ENCODE assay signal across 8 cellular contexts in genomic region chr4:1872918-1873269, GRCh38. TPM values are rescaled to one million over a fixed set of nuclear protein-coding genes. Genes with fewer than 3 reads are reported as not detected.
DNase-seq lines count a peak whose midpoint lies in the region; ATAC-seq and TF ChIP-seq lines count a peak whose summit lies in the region.

No MANE protein-coding gene starts in this region.

- H3K27ac Mint-ChIP-seq in activated CD4-positive, alpha-beta memory T cell treated with anti-CD3 and anti-CD28 coated beads for 36 hours, result peak overlapping the region; percentile 95

- H3K36me3 ChIP-seq in GM23248 (ENCODE audit: low read depth) (no peaks in the 10 kb centered on the region), iPS-18a (ENCODE audit: control insufficient read depth, low read depth, low read length) (no peaks in the 10 kb centered on the region)

- no peaks in the 10 kb centered on the region for H3K9me3 Mint-ChIP-seq in activated CD4-positive, alpha-beta memory T cell treated with anti-CD3 and anti-CD28 coated beads for 36 hours

- H3K4me1 Mint-ChIP-seq in activated CD4-positive, alpha-beta memory T cell treated with anti-CD3 and anti-CD28 coated beads for 36 hours (ENCODE audit: low read depth), result peaks cover 36% of the 10 kb centered on the region

- peak; percentile 43 for DNase-seq in AG04450 (ENCODE audit: low read depth, low spot score)
- DNase-seq in GM23248, result peak; percentile 87
- peak; percentile 67 for DNase-seq in activated CD4-positive, alpha-beta memory T cell treated with anti-CD3 and anti-CD28 coated beads for 36 hours
- no peak for DNase-seq in UCSD-AML1 (lab: John Stamatoyannopoulos, UW; ENCODE audit: unreplicated experiment)

- H3K27me3 Mint-ChIP-seq in activated CD4-positive, alpha-beta memory T cell treated with anti-CD3 and anti-CD28 coated beads for 36 hours, result no peaks in the 10 kb centered on the region

- H2AFZ ChIP-seq in GM23248, result peak overlapping the region; percentile 71

- H3K9me2 ChIP-seq in GM23248 (ENCODE audit: insufficient read depth), result no peaks in the 10 kb centered on the region

- no peaks in the 10 kb centered on the region for H3K9me3 ChIP-seq in AG04450 (ENCODE audit: control insufficient read depth, insufficient read depth, low read length)
- no peaks in the 10 kb centered on the region for H3K9me3 ChIP-seq in GM23248 (ENCODE audit: low read depth)
- H3K9me3 ChIP-seq in iPS-18a (ENCODE audit: control insufficient read depth, low read depth, low read length), result no peaks in the 10 kb centered on the region

- in situ Hi-C loops in GM23248 (cut with MboI), result no loop called here

- H3K79me2 ChIP-seq in GM23248 (ENCODE audit: insufficient read depth), result peaks cover 58% of the 10 kb centered on the region

- H3K36me3 Mint-ChIP-seq in activated CD4-positive, alpha-beta memory T cell treated with anti-CD3 and anti-CD28 coated beads for 36 hours, result peaks cover 14% of the 10 kb centered on the region

- CTCF ChIA-PET in AG04450 (lab: Charles Lee), result no interaction called here
- CTCF ChIA-PET in activated CD4-positive, alpha-beta memory T cell treated with anti-CD3 and anti-CD28 coated beads for 36 hours (lab: Charles Lee), result interaction anchor here (0.6 to 2.5 kb wide), 4 partner anchors 16 to 807 kb away, joined by 3 to 22 read pairs (median 6); no protein-coding TSS in a partner anchor

- 0 to 2% methylated on average over 2 of the region's 2 CpGs for WGBS in GM23248 (ENCODE audit: low coverage in 1 of 2, low lambda C conversion rate in 2 of 2, missing lambda C conversion rate in 2 of 2), 2 experiments

- POLR2A ChIA-PET in AG04450 (lab: Yijun Ruan, JAX), result interaction anchor here (0.6 to 1.1 kb wide), 6 partner anchors 8 to 149 kb away, joined by 3 to 6 read pairs (median 4); no protein-coding TSS in a partner anchor
- POLR2A ChIA-PET in activated CD4-positive, alpha-beta memory T cell treated with anti-CD3 and anti-CD28 coated beads for 36 hours (lab: Charles Lee), result interaction anchor here (0.6 to 2.0 kb wide), 3 partner anchors 16 to 155 kb away, joined by 3 to 16 read pairs (median 8); partner anchors contain the start of gene LETM1

- intact Hi-C loops in activated CD4-positive, alpha-beta memory T cell treated with anti-CD3 and anti-CD28 coated beads for 36 hours (cut with micrococcal nuclease), result loop anchor here (1.0 to 5.0 kb wide), 3 partner anchors 26 to 369 kb away; partner anchors contain the start of genes HAUS3, NELFA and POLN

- no peak for ATAC-seq in GM19023 (IDR thresholded peaks at IDR 0.05; ENCODE audit: unreplicated experiment)
- no peak for ATAC-seq in GM18498 (IDR thresholded peaks at IDR 0.05; ENCODE audit: unreplicated experiment)
- ATAC-seq in GM21423 (IDR thresholded peaks at IDR 0.05; ENCODE audit: unreplicated experiment), result no peak

- H3K4me3 ChIP-seq in AG04450 (ENCODE audit: low read depth, low read length) (peak overlapping the region; percentile 76), GM23248 (peak overlapping the region; percentile 85), iPS-18a (ENCODE audit: low read length) (peak overlapping the region; percentile 93)

- H3K9ac ChIP-seq in GM23248 (peak overlapping the region; percentile 91), iPS-18a (ENCODE audit: low read length) (no peak overlapping the region)

- H3F3A ChIP-seq in GM23248 (ENCODE audit: insufficient read depth), result peaks cover 25% of the 10 kb centered on the region

- H3K4me3 Mint-ChIP-seq in activated CD4-positive, alpha-beta memory T cell treated with anti-CD3 and anti-CD28 coated beads for 36 hours, result peak overlapping the region; percentile 89

- peak overlapping the region; percentile 98 for H3K4me2 ChIP-seq in GM23248 (ENCODE audit: unreplicated experiment)

- TF ChIP-seq CTCF in AG04450 (IDR thresholded peaks at IDR 0.05; ENCODE audit: low read depth, low read length), result no peak

- H3K4me1 ChIP-seq in GM23248 (ENCODE audit: insufficient read depth) (peaks cover 29% of the 10 kb centered on the region), iPS-18a (ENCODE audit: control insufficient read depth, low read depth, low read length) (peaks cover 7% of the 10 kb centered on the region)

- H3K27me3 ChIP-seq in AG04450 (ENCODE audit: control insufficient read depth, insufficient read depth, low read length) (no peaks in the 10 kb centered on the region), GM23248 (replicated peaks; ENCODE audit: insufficient read depth) (no peaks in the 10 kb centered on the region), iPS-18a (ENCODE audit: control insufficient read depth, insufficient read depth, low read length) (peaks cover 18% of the 10 kb centered on the region)

- H3K27ac ChIP-seq in AG04450 (ENCODE audit: low read depth, low read length) (peak overlapping the region; percentile 11), GM23248 (peak overlapping the region; percentile 79), iPS-18a (ENCODE audit: low read length) (no peak overlapping the region)

- no peaks in the 10 kb centered on the region for H4K20me1 ChIP-seq in GM23248 (ENCODE audit: insufficient read depth)

RNA-seq across cellular contexts. Expression of gene NSD2, which starts 1.7 kb away (rescaled TPM):
- 23.7 and 26.4 TPM in 2 replicates for polyA plus RNA-seq in AG04450 (2011; rRNA removed)
- 77.9 and 94.9 TPM in 2 replicates for polyA minus RNA-seq in AG04450 (2011; rRNA and poly(A)+ RNA removed)
- total RNA-seq in GM23248 (2014; rRNA removed; shearing (Covaris generic)), result 32.4 and 41.0 TPM in 2 replicates
- polyA plus RNA-seq in GM23248 (2016; fragmentation: Nextera tagmentation; extraction: Ambion mirVana), result 19.1 and 20.1 TPM in 2 replicates
- 100 to 1,000 TPM; 197 to 199 TPM for total RNA-seq in activated CD4-positive, alpha-beta memory T cell treated with anti-CD3 and anti-CD28 coated beads for 36 hours

RNA-seq across cellular contexts. Expression of gene LETM1, which starts 16.9 kb away (rescaled TPM):
- polyA plus RNA-seq in AG04450 (2011; rRNA removed) (11.9 and 15.2 TPM in 2 replicates), GM23248 (2016; fragmentation: Nextera tagmentation; extraction: Ambion mirVana) (19.0 and 20.8 TPM in 2 replicates)
- polyA minus RNA-seq in AG04450 (2011; rRNA and poly(A)+ RNA removed), result 32.8 and 36.0 TPM in 2 replicates
- 40.1 and 42.3 TPM in 2 replicates for total RNA-seq in GM23248 (2014; rRNA removed; shearing (Covaris generic))
- total RNA-seq in activated CD4-positive, alpha-beta memory T cell treated with anti-CD3 and anti-CD28 coated beads for 36 hours, result 10 to 100 TPM; 41.1 to 42.6 TPM
